In genomic region chr2:159034728-159035127, GRCh38 we compare ENCODE assay signal across 27 cellular contexts.
DNase-seq lines count a peak whose midpoint lies in the region; ATAC-seq and TF ChIP-seq lines count a peak whose summit lies in the region.
"Had no signal": no experiment of that assay in that cellular context is flagged by ENCODE, and none has a peak within 500 bp of the region (broad histone marks: within the 10 kb centered on the region; RNA-seq: fewer than 3 reads in every experiment).

No MANE protein-coding gene starts in this region.

- H3K4me1 Mint-ChIP-seq in mesothelial cell of epicardium: peaks cover 57% of the 10 kb centered on the region
- no peaks in the 10 kb centered on the region for H3K4me1 Mint-ChIP-seq in activated T-cell treated with anti-CD3 and anti-CD28 coated beads, Interleukin-2, amount 50 U/mL, for 4 hours (ENCODE audit: low read depth)
- H3K4me1 Mint-ChIP-seq: activated T-helper 17 cell treated with anti-CD3 and anti-CD28 coated beads, Interleukin-2, amount 50 U/mL, for 72 hours; CD4-positive, CD25-positive, alpha-beta regulatory T cell; naive thymus-derived CD4-positive, alpha-beta T cell had no signal

- peaks cover 22% of the 10 kb centered on the region for H3K9me3 Mint-ChIP-seq in mesothelial cell of epicardium
- H3K9me3 Mint-ChIP-seq in activated T-cell treated with anti-CD3 and anti-CD28 coated beads, Interleukin-2, amount 50 U/mL, for 4 hours: no peaks in the 10 kb centered on the region
- H3K9me3 Mint-ChIP-seq: activated T-helper 17 cell treated with anti-CD3 and anti-CD28 coated beads, Interleukin-2, amount 50 U/mL, for 72 hours; stimulated activated naive CD8-positive, alpha-beta T cell treated with anti-CD3 and anti-CD28 coated beads, Interleukin-15, amount 100 ng/mL, for 72 hours had no signal

- no peak for TF ChIP-seq CTCF in mesothelial cell of epicardium (IDR thresholded peaks at IDR 0.05; ENCODE audit: unreplicated experiment)

- H3K36me3 Mint-ChIP-seq in mesothelial cell of epicardium: peaks cover 25% of the 10 kb centered on the region
- no peaks in the 10 kb centered on the region for H3K36me3 Mint-ChIP-seq in activated T-cell treated with anti-CD3 and anti-CD28 coated beads, Interleukin-2, amount 50 U/mL, for 4 hours (ENCODE audit: insufficient read depth)
- H3K36me3 Mint-ChIP-seq: activated naive CD4-positive, alpha-beta T cell treated with anti-CD3 and anti-CD28 coated beads, Interleukin-2, amount 50 U/mL, for 72 hours; CD4-positive, CD25-positive, alpha-beta regulatory T cell; naive thymus-derived CD4-positive, alpha-beta T cell had no signal

- H3K4me3 Mint-ChIP-seq in mesothelial cell of epicardium: no peak overlapping the region
- no peak overlapping the region for H3K4me3 Mint-ChIP-seq in activated T-cell treated with anti-CD3 and anti-CD28 coated beads, Interleukin-2, amount 50 U/mL, for 4 hours
- H3K4me3 Mint-ChIP-seq: activated T-helper 17 cell treated with anti-CD3 and anti-CD28 coated beads, Interleukin-2, amount 50 U/mL, for 72 hours; CD4-positive, CD25-positive, alpha-beta regulatory T cell; naive thymus-derived CD4-positive, alpha-beta T cell; stimulated activated naive CD8-positive, alpha-beta T cell treated with anti-CD3 and anti-CD28 coated beads, Interleukin-15, amount 100 ng/mL, for 72 hours; type B pancreatic cell; WTC11 had no signal

- peak overlapping the region; percentile 47 for H3K27ac Mint-ChIP-seq in mesothelial cell of epicardium
- H3K27ac Mint-ChIP-seq: activated naive CD4-positive, alpha-beta T cell treated with anti-CD3 and anti-CD28 coated beads, Interleukin-2, amount 50 U/mL, for 72 hours; activated T-helper 17 cell treated with anti-CD3 and anti-CD28 coated beads, Interleukin-2, amount 50 U/mL, for 72 hours; CD4-positive, CD25-positive, alpha-beta regulatory T cell; naive thymus-derived CD4-positive, alpha-beta T cell; stimulated activated naive CD8-positive, alpha-beta T cell treated with anti-CD3 and anti-CD28 coated beads, Interleukin-15, amount 100 ng/mL, for 72 hours had no signal

- ATAC-seq in GM18868 (IDR thresholded peaks at IDR 0.05; ENCODE audit: unreplicated experiment) (peak; percentile 53), HG03342 (IDR thresholded peaks at IDR 0.05; ENCODE audit: unreplicated experiment) (no peak)
- no peak for ATAC-seq in activated T-cell treated with anti-CD3 and anti-CD28 coated beads, Interleukin-2, amount 50 U/mL, for 4 hours
- ATAC-seq: activated naive CD4-positive, alpha-beta T cell treated with anti-CD3 and anti-CD28 coated beads, Interleukin-2, amount 50 U/mL, for 72 hours; activated T-helper 17 cell treated with anti-CD3 and anti-CD28 coated beads, Interleukin-2, amount 50 U/mL, for 72 hours; naive thymus-derived CD4-positive, alpha-beta T cell; stimulated activated naive CD8-positive, alpha-beta T cell treated with anti-CD3 and anti-CD28 coated beads, Interleukin-15, amount 100 ng/mL, for 72 hours; WTC11 had no signal

- DNase-seq in COLO668 (lab: John Stamatoyannopoulos, UW; ENCODE audit: unreplicated experiment) (peak; percentile 23), mesothelial cell of epicardium (ENCODE audit: low spot score in 2 of 2, unreplicated experiment in 2 of 2) (no peak), NCI-H1417 treated with DMSO at 0.1 percent for 48 hours (lab: John Stamatoyannopoulos, UW) (no peak), CD1c-positive myeloid dendritic cell (ENCODE audit: extremely low spot score) (no peak)
- no peak for DNase-seq in activated T-cell treated with anti-CD3 and anti-CD28 coated beads, Interleukin-2, amount 50 U/mL, for 4 hours
- DNase-seq: CD4-positive, CD25-positive, alpha-beta regulatory T cell; central memory CD4-positive, alpha-beta T cell; dermis blood vessel endothelial cell; DMS 273 treated with DMSO at 0.1 percent for 48 hours; GDM1; glutamatergic neuron; Karpas-422; kidney glomerular epithelial cell; mesendoderm; naive thymus-derived CD4-positive, alpha-beta T cell; NCI-H146; NCI-H748 treated with DMSO at 0.1 percent for 48 hours; RPMI8226; sigmoid colon; stimulated activated naive CD8-positive, alpha-beta T cell treated with anti-CD3 and anti-CD28 coated beads, Interleukin-15, amount 100 ng/mL, for 72 hours had no signal

- H3K27me3 Mint-ChIP-seq in mesothelial cell of epicardium (ENCODE audit: low read depth): no peaks in the 10 kb centered on the region
- no peaks in the 10 kb centered on the region for H3K27me3 Mint-ChIP-seq in activated T-cell treated with anti-CD3 and anti-CD28 coated beads, Interleukin-2, amount 50 U/mL, for 4 hours (ENCODE audit: low read depth)
- H3K27me3 Mint-ChIP-seq: activated T-helper 17 cell treated with anti-CD3 and anti-CD28 coated beads, Interleukin-2, amount 50 U/mL, for 72 hours; stimulated activated naive CD8-positive, alpha-beta T cell treated with anti-CD3 and anti-CD28 coated beads, Interleukin-15, amount 100 ng/mL, for 72 hours; type B pancreatic cell had no signal

- peak overlapping the region; percentile 77 for H3K27ac ChIP-seq in angular gyrus (ENCODE audit: low read depth, low read length)
